13 cellular contexts compared by ENCODE assay signal in the genomic region with DNA sequence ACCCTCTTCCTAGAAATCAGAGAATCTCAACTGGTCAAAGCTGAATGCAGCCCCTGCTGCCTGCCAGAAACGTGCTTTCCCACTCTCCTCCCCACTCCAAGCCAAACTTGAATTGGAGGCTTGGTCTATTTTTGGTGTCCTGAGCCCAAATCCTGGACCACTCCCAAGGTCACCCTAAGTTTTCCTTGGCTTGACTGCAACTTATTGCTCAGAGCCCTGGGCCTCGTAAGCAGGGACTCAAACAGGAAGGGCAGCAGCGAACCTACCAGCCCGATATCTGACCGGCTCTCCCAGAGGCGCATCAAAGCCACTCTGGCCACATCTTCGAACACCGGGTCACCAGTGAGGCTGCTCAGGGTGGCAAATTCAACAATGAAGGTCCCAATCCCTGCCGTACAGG. TPM values are rescaled to one million over a fixed set of nuclear protein-coding genes. Genes with fewer than 3 reads are reported as not detected.
DNase-seq lines count a peak whose midpoint lies in the region; ATAC-seq, FAIRE-seq and TF ChIP-seq lines count a peak whose summit lies in the region.
"Had no signal": no experiment of that assay in that cellular context is flagged by ENCODE, and none has a peak within 500 bp of the region (broad histone marks: within the 10 kb centered on the region; RNA-seq: fewer than 3 reads in every experiment).

No MANE protein-coding gene starts in this region.

- H3K79me2 ChIP-seq in H1 (ENCODE audit: control insufficient read depth in 1 of 2, insufficient read depth in 2 of 2, low read length in 2 of 2): no peaks in the 10 kb centered on the region

- H2BK20ac ChIP-seq in H1 (ENCODE audit: low read length): no peak overlapping the region

- no peak overlapping the region for H3K18ac ChIP-seq in H1 (ENCODE audit: extremely low read depth, low read length)

- H3K9me3 ChIP-seq in H1 (ENCODE audit: insufficient read depth in 2 of 2, low read depth in 1 of 2, low read length in 1 of 2): no peaks in the 10 kb centered on the region
- no peaks in the 10 kb centered on the region for H3K9me3 ChIP-seq in suprapubic skin

- H4K91ac ChIP-seq in H1 (replicated peaks; ENCODE audit: insufficient read length, low read length): no peak overlapping the region

- no peak for DNase-seq in RWPE1 (ENCODE audit: low spot score)
- DNase-seq in H1 (ENCODE audit: low read depth in 1 of 2, low spot score in 2 of 2): no peak
- DNase-seq in left lobe of liver (ENCODE audit: low spot score): no peak
- no peak for DNase-seq in suprapubic skin (ENCODE audit: low spot score in 2 of 2)
- no peak for DNase-seq in T1000 (lab: John Stamatoyannopoulos, UW)
- DNase-seq in NCI-H524 treated with DMSO at 0.1 percent for 48 hours (lab: John Stamatoyannopoulos, UW): no peak
- DNase-seq: activated B cell treated with CpG ODN at 0.5 μM for 24 hours, activated gamma-delta T cell, MV-4-11, small intestine had no signal

- H3K9ac ChIP-seq in H1 (replicated peaks in 1 of 4; ENCODE audit: extremely low read depth in 1 of 4, low read depth in 3 of 4, low read length in 3 of 4): no peak overlapping the region

- H2AK5ac ChIP-seq in H1 (ENCODE audit: low read depth, low read length): no peak overlapping the region

- no peak overlapping the region for H2BK15ac ChIP-seq in H1 (ENCODE audit: low read length)

- H3K79me1 ChIP-seq in H1 (ENCODE audit: low read depth, low read length): no peaks in the 10 kb centered on the region

- H3K4me2 ChIP-seq in H1 (ENCODE audit: insufficient read depth in 1 of 2, low read depth in 2 of 2, low read length in 2 of 2): no peak overlapping the region

- WGBS in H1 (ENCODE audit: extremely low coverage in 1 of 2, insufficient coverage in 1 of 2, insufficient read length in 1 of 2, insufficient replicate concordance in 2 of 2, low coverage in 1 of 2, low lambda C conversion rate in 2 of 2, missing lambda C conversion rate in 1 of 2), 2 experiments: 97% methylated on average over 9 of the region's 9 CpGs; no CpG with 5 or more reads in 1 of the 2 experiments
- 75% methylated on average over 2 of the region's 9 CpGs for WGBS in suprapubic skin

- H3K4me3 ChIP-seq in H1 (ENCODE audit: extremely low read depth in 1 of 4, insufficient read depth in 2 of 4, low read depth in 3 of 4, low read length in 4 of 4) (no peak overlapping the region), suprapubic skin (no peak overlapping the region)

- H3K23ac ChIP-seq in H1 (ENCODE audit: insufficient read length): no peak overlapping the region

- peaks cover 0 to 2% of the 10 kb centered on the region in 2 experiments for H4K20me1 ChIP-seq in H1 (replicated peaks in 1 of 2; ENCODE audit: control insufficient read depth in 1 of 2, insufficient read depth in 2 of 2, low read length in 2 of 2)

- no peak overlapping the region for H4K5ac ChIP-seq in H1 (ENCODE audit: insufficient read length, low read depth, low read length)

- no peak for FAIRE-seq in H1 (lab: Jason Lieb, UNC)
- FAIRE-seq: bronchial epithelial cell, small intestine had no signal

- no peak overlapping the region for H3K4ac ChIP-seq in H1 (replicated peaks; ENCODE audit: insufficient read length, low read depth, low read length)

- peak overlapping the region; percentile 10 for H3K27ac ChIP-seq in RWPE1
- H3K27ac ChIP-seq in H1 (ENCODE audit: low read depth, low read length): no peak overlapping the region
- peak overlapping the region; percentile 84 for H3K27ac ChIP-seq in suprapubic skin

- H3K27me3 ChIP-seq in H1 (replicated peaks in 1 of 4; ENCODE audit: control insufficient read depth in 3 of 4, extremely low read depth in 1 of 4, insufficient read depth in 3 of 4, low read length in 3 of 4) (no peaks in the 10 kb centered on the region), suprapubic skin (no peaks in the 10 kb centered on the region)

- H2AFZ ChIP-seq in H1 (ENCODE audit: low read length): no peak overlapping the region

- H3K56ac ChIP-seq in H1 (replicated peaks; ENCODE audit: insufficient read length, low read depth, low read length): no peak overlapping the region

- ATAC-seq in left lobe of liver (peak; percentile 47), GM18498 (IDR thresholded peaks at IDR 0.05; ENCODE audit: unreplicated experiment) (no peak)
- ATAC-seq: Panc1 had no signal

- H2BK120ac ChIP-seq in H1 (replicated peaks; ENCODE audit: low read depth, low read length): no peak overlapping the region

- POLR2A ChIA-PET in RWPE1 (lab: Yijun Ruan, JAX; ENCODE audit: low non-redundant PET): no interaction called here
- POLR2A ChIA-PET in H1 (lab: Charles Lee; ENCODE audit: partially characterized antibody): no interaction called here

- H2BK12ac ChIP-seq in H1 (ENCODE audit: low read depth, low read length): no peak overlapping the region

- H4K8ac ChIP-seq in H1 (ENCODE audit: extremely low read depth, insufficient read depth, low read length): no peak overlapping the region

- H2BK5ac ChIP-seq in H1 (ENCODE audit: low read depth, low read length): peak overlapping the region; percentile 52; the same call in 1 of the 2 replicates

- no peak for TF ChIP-seq RAD21 in H1 (IDR thresholded peaks at IDR 0.05 in 1 of 2, conservative IDR thresholded peaks at IDR 0.05 in 1 of 2; ENCODE audit: low read depth in 2 of 2, low read length in 2 of 2)

- H3K36me3 ChIP-seq in H1 (ENCODE audit: control insufficient read depth in 2 of 4, insufficient read depth in 4 of 4, low read length in 3 of 4) (peaks cover 9 to 63% (median 31%) of the 10 kb centered on the region in 4 experiments; a peak in 7 of 8 replicates), suprapubic skin (peaks cover 86% of the 10 kb centered on the region)

- H3K4me1 ChIP-seq in H1 (replicated peaks in 1 of 4; ENCODE audit: control insufficient read depth in 3 of 4, insufficient read depth in 4 of 4, low read length in 3 of 4) (no peaks in the 10 kb centered on the region), suprapubic skin (peaks cover 16% of the 10 kb centered on the region)

- TF ChIP-seq EP300 in H1 (IDR thresholded peaks at IDR 0.05; ENCODE audit: borderline replicate concordance in 1 of 2, low read depth in 2 of 2, low read length in 2 of 2) (no peak), suprapubic skin (IDR thresholded peaks at IDR 0.05) (no peak)

- no peak overlapping the region for H3K14ac ChIP-seq in H1 (ENCODE audit: insufficient read length)

- TF ChIP-seq CTCF in RWPE1 (conservative IDR thresholded peaks at IDR 0.05; ENCODE audit: low read depth): no peak
- TF ChIP-seq CTCF in H1 (IDR thresholded peaks at IDR 0.05; ENCODE audit: control extremely low read depth in 1 of 3, insufficient read depth in 1 of 3, low read depth in 1 of 3, low read length in 3 of 3): no peak
- no peak for TF ChIP-seq CTCF in suprapubic skin (IDR thresholded peaks at IDR 0.05)

- no peaks in the 10 kb centered on the region for H3K23me2 ChIP-seq in H1 (ENCODE audit: low read depth, low read length)

- TF ChIP-seq POLR2A in H1 (IDR thresholded peaks at IDR 0.05; ENCODE audit: control extremely low read depth in 1 of 2, low read depth in 2 of 2, low read length in 2 of 2): no peak
- TF ChIP-seq POLR2A in suprapubic skin (IDR thresholded peaks at IDR 0.05): no peak

- CTCF ChIA-PET in RWPE1 (lab: Yijun Ruan, JAX) (interaction anchor here (0.5 to 1.9 kb wide), 4 partner anchors 11 to 308 kb away, joined by 3 to 7 read pairs (median 5); no protein-coding TSS in a partner anchor), H1 (lab: Charles Lee; ENCODE audit: partially characterized antibody) (interaction anchor here (1.6 to 2.5 kb wide), 2 partner anchors 10 to 195 kb away, joined by 3 to 10 read pairs; no protein-coding TSS in a partner anchor)

TF ChIP-seq in H1, 55 proteins besides CTCF, POLR2A, EP300 and RAD21 (continues in another document):
- TF ChIP-seq RFX5 (IDR thresholded peaks at IDR 0.05; ENCODE audit: borderline replicate concordance, low read depth, low read length): no peak

RNA-seq across cellular contexts. Expression of a gene that starts 12.7 kb away (rescaled TPM):
- 19.6 and 21.5 TPM in 2 replicates for total RNA-seq in H1 (2021; fragmentation: NEBNext Ultra II Directional; extraction: Animal tissue kit (Norgen Biotek cat#: 25700))
- 15.2 and 18.6 TPM in 2 replicates for polyA plus RNA-seq in H1 (2011; rRNA removed)
- polyA plus RNA-seq in H1 (2011; cell fraction: cytosol; rRNA removed): 19.0 TPM
- polyA plus RNA-seq in H1 (2011; cell fraction: nucleus; rRNA removed): 29.2 TPM
- polyA plus RNA-seq in H1 (2012, experiment 1 of 2): 21.3 to 26.0 TPM (median 25.2 TPM) in 4 replicates
- 29.2 TPM for polyA plus RNA-seq in H1 (2012, experiment 2 of 2)
- polyA plus RNA-seq in H1 (2013, experiment 1 of 2): 20.4 TPM
- 24.0 TPM for polyA plus RNA-seq in H1 (2013, experiment 2 of 2)
- 17.5 and 17.8 TPM in 2 replicates for polyA minus RNA-seq in H1 (2011; rRNA and poly(A)+ RNA removed)
- polyA minus RNA-seq in H1 (2011; cell fraction: cytosol; rRNA and poly(A)+ RNA removed): 10.8 TPM
- 7.8 TPM for polyA minus RNA-seq in H1 (2011; cell fraction: nucleus; rRNA and poly(A)+ RNA removed)
- total RNA-seq in left lobe of liver: 26.0 TPM
- 10 to 100 TPM; 11.8 to 18.0 (median 13.2) TPM for total RNA-seq in suprapubic skin

RNA-seq across cellular contexts. Expression of a gene that starts 37.4 kb away (rescaled TPM):
- total RNA-seq in H1 (2021; fragmentation: NEBNext Ultra II Directional; extraction: Animal tissue kit (Norgen Biotek cat#: 25700)): 19.5 and 21.3 TPM in 2 replicates
- polyA plus RNA-seq in H1 (2011; rRNA removed): 42.9 and 54.4 TPM in 2 replicates
- 33.2 TPM for polyA plus RNA-seq in H1 (2011; cell fraction: cytosol; rRNA removed)
- 44.0 TPM for polyA plus RNA-seq in H1 (2011; cell fraction: nucleus; rRNA removed)
- 14.9 to 23.5 TPM (median 19.7 TPM) in 4 replicates for polyA plus RNA-seq in H1 (2012, experiment 1 of 2)
- 25.4 TPM for polyA plus RNA-seq in H1 (2012, experiment 2 of 2)
- polyA plus RNA-seq in H1 (2013, experiment 1 of 2): 23.6 TPM
- 29.0 TPM for polyA plus RNA-seq in H1 (2013, experiment 2 of 2)
- polyA minus RNA-seq in H1 (2011; rRNA and poly(A)+ RNA removed): 18.1 and 18.2 TPM in 2 replicates
- 11.0 TPM for polyA minus RNA-seq in H1 (2011; cell fraction: cytosol; rRNA and poly(A)+ RNA removed)
- 13.2 TPM for polyA minus RNA-seq in H1 (2011; cell fraction: nucleus; rRNA and poly(A)+ RNA removed)
- total RNA-seq in left lobe of liver (1.5 TPM), suprapubic skin (10 to 100 TPM; 16.4 to 26.6 (median 23.4) TPM)

RNA-seq across cellular contexts. Expression of a gene that starts 41.9 kb away (rescaled TPM):
- 72.7 and 73.1 TPM in 2 replicates for total RNA-seq in H1 (2021; fragmentation: NEBNext Ultra II Directional; extraction: Animal tissue kit (Norgen Biotek cat#: 25700))
- polyA plus RNA-seq in H1 (2011; rRNA removed): 74.8 and 75.0 TPM in 2 replicates
- 83.5 TPM for polyA plus RNA-seq in H1 (2011; cell fraction: cytosol; rRNA removed)
- polyA plus RNA-seq in H1 (2011; cell fraction: nucleus; rRNA removed): 155 TPM
- 56.3 to 69.0 TPM (median 65.1 TPM) in 4 replicates for polyA plus RNA-seq in H1 (2012, experiment 1 of 2)
- 65.2 TPM for polyA plus RNA-seq in H1 (2012, experiment 2 of 2)
- 47.6 TPM for polyA plus RNA-seq in H1 (2013, experiment 1 of 2)
- polyA plus RNA-seq in H1 (2013, experiment 2 of 2): 43.1 TPM
- 108 and 112 TPM in 2 replicates for polyA minus RNA-seq in H1 (2011; rRNA and poly(A)+ RNA removed)
- 45.4 TPM for polyA minus RNA-seq in H1 (2011; cell fraction: cytosol; rRNA and poly(A)+ RNA removed)
- 45.4 TPM for polyA minus RNA-seq in H1 (2011; cell fraction: nucleus; rRNA and poly(A)+ RNA removed)
- 27.6 TPM for total RNA-seq in left lobe of liver
- total RNA-seq in suprapubic skin: 10 to 100 TPM; 48.4 to 87.3 (median 57.8) TPM
